ENCODE assay signal across 11 cellular contexts in genomic region chr18:50853863-50854271, GRCh38. TPM values are rescaled to one million over a fixed set of nuclear protein-coding genes. Genes with fewer than 3 reads are reported as not detected.
DNase-seq lines count a peak whose midpoint lies in the region; ATAC-seq and TF ChIP-seq lines count a peak whose summit lies in the region.
"Had no signal": no experiment of that assay in that cellular context is flagged by ENCODE, and none has a peak within 500 bp of the region (broad histone marks: within the 10 kb centered on the region; RNA-seq: fewer than 3 reads in every experiment).

No MANE protein-coding gene starts in this region.

- H3K9me3 ChIP-seq in heart left ventricle (no peaks in the 10 kb centered on the region), right atrium auricular region (no peaks in the 10 kb centered on the region)
- H3K9me3 ChIP-seq: SJSA1 had no signal

- 49 to 74% (median 60%) methylated on average over 6 of the region's 6 CpGs for WGBS in heart left ventricle, 4 donors
- no CpG with 5 or more reads among the region's 6 CpGs for WGBS in mesendoderm (ENCODE audit: extremely low coverage, insufficient coverage, low lambda C conversion rate)

- no peak overlapping the region for H2AK5ac ChIP-seq in mesendoderm (ENCODE audit: low read length)

- H3K36me3 ChIP-seq in heart left ventricle (no peaks in the 10 kb centered on the region), right atrium auricular region (no peaks in the 10 kb centered on the region), mesendoderm (ENCODE audit: control insufficient read depth, insufficient read depth, low read length) (no peaks in the 10 kb centered on the region)
- H3K36me3 ChIP-seq: SJSA1 had no signal

- no peak overlapping the region for H2BK5ac ChIP-seq in mesendoderm (ENCODE audit: low read length)

- H3K4me1 ChIP-seq in heart left ventricle (peaks cover 0 to 46% (median 0%) of the 10 kb centered on the region in 12 donors), right atrium auricular region (peaks cover 0 to 11% of the 10 kb centered on the region in 2 donors), mesendoderm (ENCODE audit: control insufficient read depth, low read depth, low read length) (no peaks in the 10 kb centered on the region)

- H3K4me1 Mint-ChIP-seq in dendritic cell treated with granulocyte-macrophage colony-stimulating factor and Interleukin-4, amounts not matched to agents 40 ng/mL and 50 ng/mL, for 4 days (ENCODE audit: low read depth), result peaks cover 82% of the 10 kb centered on the region

- no peaks in the 10 kb centered on the region for H3K27me3 Mint-ChIP-seq in dendritic cell treated with granulocyte-macrophage colony-stimulating factor and Interleukin-4, amounts not matched to agents 40 ng/mL and 50 ng/mL, for 4 days

- no peak for TF ChIP-seq POLR2A in heart left ventricle (IDR thresholded peaks at IDR 0.05)

- H4K5ac ChIP-seq in mesendoderm (ENCODE audit: low read length), result no peak overlapping the region

- no peak overlapping the region for H3K4me2 ChIP-seq in mesendoderm (ENCODE audit: low read length)

- no peaks in the 10 kb centered on the region for H3K36me3 Mint-ChIP-seq in dendritic cell treated with granulocyte-macrophage colony-stimulating factor and Interleukin-4, amounts not matched to agents 40 ng/mL and 50 ng/mL, for 4 days (ENCODE audit: low read depth)

- H3K4me3 Mint-ChIP-seq in dendritic cell treated with granulocyte-macrophage colony-stimulating factor and Interleukin-4, amounts not matched to agents 40 ng/mL and 50 ng/mL, for 4 days, result no peak overlapping the region

- no peak overlapping the region for H4K8ac ChIP-seq in mesendoderm (ENCODE audit: low read depth, low read length)

- H3K4me3 ChIP-seq in heart left ventricle, result no peak overlapping the region
- H3K4me3 ChIP-seq in right atrium auricular region, result no peak overlapping the region
- H3K4me3 ChIP-seq in mesendoderm (ENCODE audit: low read length), result no peak overlapping the region
- H3K4me3 ChIP-seq: SJSA1 had no signal

- H3K27ac ChIP-seq in heart left ventricle (peak overlapping the region in 1 of 12 donors; percentile 87), right atrium auricular region (peak overlapping the region in 1 of 2 donors; percentile 40), mesendoderm (ENCODE audit: low read depth, low read length) (no peak overlapping the region)
- H3K27ac ChIP-seq: SJSA1 had no signal

- H2BK15ac ChIP-seq in mesendoderm (replicated peaks; ENCODE audit: low read depth), result no peak overlapping the region

- H3K27me3 ChIP-seq in heart left ventricle, result no peaks in the 10 kb centered on the region
- no peaks in the 10 kb centered on the region for H3K27me3 ChIP-seq in right atrium auricular region
- no peaks in the 10 kb centered on the region for H3K27me3 ChIP-seq in mesendoderm (ENCODE audit: insufficient read depth, low read length, poor library complexity)
- H3K27me3 ChIP-seq: SJSA1 had no signal

- H3K79me1 ChIP-seq in mesendoderm (ENCODE audit: low read length), result no peaks in the 10 kb centered on the region

- H3K9ac ChIP-seq in mesendoderm (ENCODE audit: low read length), result no peak overlapping the region

- H3K9me3 Mint-ChIP-seq in dendritic cell treated with granulocyte-macrophage colony-stimulating factor and Interleukin-4, amounts not matched to agents 40 ng/mL and 50 ng/mL, for 4 days, result no peaks in the 10 kb centered on the region

- H3K23ac ChIP-seq in mesendoderm (ENCODE audit: low read length), result no peak overlapping the region

- no peak overlapping the region for H3K18ac ChIP-seq in mesendoderm (ENCODE audit: low read length)

- H2BK120ac ChIP-seq in mesendoderm (ENCODE audit: low read depth, low read length), result no peak overlapping the region

- H3K27ac Mint-ChIP-seq in dendritic cell treated with granulocyte-macrophage colony-stimulating factor and Interleukin-4, amounts not matched to agents 40 ng/mL and 50 ng/mL, for 4 days, result peak overlapping the region; percentile 82

- H3K79me2 ChIP-seq in mesendoderm (ENCODE audit: control insufficient read depth, insufficient read depth, low read length), result no peaks in the 10 kb centered on the region

- H3K4ac ChIP-seq in mesendoderm (ENCODE audit: low read depth, low read length), result no peak overlapping the region

- ATAC-seq in heart left ventricle (peak in 3 of 4 donors; percentile 48 to 82 (median 74)), HG02798 (IDR thresholded peaks at IDR 0.05; ENCODE audit: poor library complexity, unreplicated experiment) (no peak), HG03469 (IDR thresholded peaks at IDR 0.05; ENCODE audit: unreplicated experiment) (no peak)

- intact Hi-C loops in heart left ventricle (cut with DNase I), result no loop called here
- intact Hi-C loops in dendritic cell treated with granulocyte-macrophage colony-stimulating factor and Interleukin-4, amounts not matched to agents 40 ng/mL and 50 ng/mL, for 4 days (cut with micrococcal nuclease), result loop anchor here (2.0 kb wide), 2 partner anchors 17 to 25 kb away; partner anchors contain the start of gene ME2

- DNase-seq in heart left ventricle (peak in 1 of 5 donors; percentile 46), right atrium auricular region (ENCODE audit: low spot score) (no peak), mesendoderm (peak; percentile 14), NCI-H146 (lab: John Stamatoyannopoulos, UW) (no peak)
- no peak for DNase-seq in activated CD8-positive, alpha-beta memory T cell treated with anti-CD3 and anti-CD28 coated beads for 24 hours
- DNase-seq: mesenchymal stem cell had no signal

- H3K56ac ChIP-seq in mesendoderm (ENCODE audit: low read length), result no peak overlapping the region

- TF ChIP-seq CTCF in heart left ventricle (IDR thresholded peaks at IDR 0.05) (no peak), right atrium auricular region (IDR thresholded peaks at IDR 0.05) (no peak)

RNA-seq across cellular contexts. Expression of gene ME2, which starts 25.1 kb away (rescaled TPM):
- 10 to 100 TPM; 53.0 to 91.3 (median 84.0) TPM for total RNA-seq in heart left ventricle
- 10 to 100 TPM; 24.5 to 40.6 TPM for polyA plus RNA-seq in heart left ventricle
- total RNA-seq in right atrium auricular region, result 100 to 1,000 TPM in 1 of 2 donors, 10 to 100 TPM in 1; 82.0 to 117 TPM
- polyA plus RNA-seq in mesendoderm (2013, experiment 1 of 2), result 41.0 TPM
- 42.1 TPM for polyA plus RNA-seq in mesendoderm (2013, experiment 2 of 2)

RNA-seq across cellular contexts. Expression of gene MRO, which starts 34.1 kb away (rescaled TPM):
- 1 to 10 TPM in 7 of 9 donors, under 1 TPM in 2; 0.42 to 6.9 (median 3.7) TPM for total RNA-seq in heart left ventricle
- polyA plus RNA-seq in heart left ventricle, result 1 to 10 TPM in 1 of 2 donors, under 1 TPM in 1; 0.19 to 1.6 TPM
- total RNA-seq in right atrium auricular region, result 1 to 10 TPM; 2.1 to 2.6 TPM
- polyA plus RNA-seq in mesendoderm (2013, experiment 1 of 2), result 0.25 TPM
- polyA plus RNA-seq in mesendoderm (2013, experiment 2 of 2), result 0.25 TPM
- total RNA-seq: dermis microvascular lymphatic vessel endothelial cell had no signal

Comparison
In these comparisons a context has a peak if more than half of its experiments do, and no peak if none do; other contexts are left out.
1. ATAC-seq: peak in heart left ventricle (3 of 4); none in HG02798 (single experiment) and HG03469 (single experiment).